Comparison of ENCODE assay signal across 8 cellular contexts in the genomic region with DNA sequence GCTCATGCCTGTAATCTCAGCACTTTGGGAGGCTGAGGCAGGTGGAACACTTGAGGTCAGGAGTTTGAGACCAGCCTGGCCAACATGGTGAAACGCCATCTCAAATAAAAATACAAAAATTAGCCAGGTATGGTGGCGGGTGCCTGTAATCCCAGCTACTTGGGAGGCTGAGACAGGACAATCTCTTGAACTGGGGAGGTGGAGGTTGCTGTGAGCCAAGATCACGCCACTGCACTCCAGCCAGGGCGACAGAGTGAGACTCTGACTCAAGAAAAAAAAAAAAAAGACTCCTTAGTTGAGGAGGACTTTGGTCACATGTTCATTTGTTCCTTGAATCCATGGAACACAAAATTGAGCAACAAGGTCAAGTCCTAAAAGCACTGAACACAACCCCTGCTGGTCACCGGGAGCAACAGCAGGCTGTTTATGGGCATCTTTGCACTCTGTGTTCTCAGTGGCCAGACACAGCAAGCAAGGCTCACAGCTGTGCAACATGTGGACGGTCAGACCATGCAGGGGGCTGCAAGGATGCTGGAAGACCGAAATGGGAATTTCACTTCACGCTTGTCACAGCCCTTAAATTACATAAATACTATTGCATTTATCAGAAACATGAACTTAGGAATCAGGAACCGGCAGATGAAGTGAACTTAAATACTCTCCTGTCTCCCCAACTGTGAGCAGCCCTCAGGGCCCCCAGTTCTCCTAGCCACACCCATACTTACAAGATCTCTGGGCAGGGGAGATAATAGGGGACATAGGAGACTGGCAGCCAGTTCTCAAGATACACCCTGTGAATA. TPM values are rescaled to one million over a fixed set of nuclear protein-coding genes. Genes with fewer than 3 reads are reported as not detected.
DNase-seq lines count a peak whose midpoint lies in the region; ATAC-seq and TF ChIP-seq lines count a peak whose summit lies in the region.

No MANE protein-coding gene starts in this region.

- H3K27ac ChIP-seq in OCI-LY7 (ENCODE audit: low read depth, low read length, poor library complexity, severe bottlenecking): no peak overlapping the region
- peak overlapping the region in 3 of 4 donors; percentile 51 to 63 (median 53) for H3K27ac ChIP-seq in sigmoid colon

- peaks cover 3% of the 10 kb centered on the region for H3K36me3 Mint-ChIP-seq in activated naive CD8-positive, alpha-beta T cell treated with anti-CD3 and anti-CD28 coated beads, Interleukin-2, amount 10 ng/mL, durations not matched to agents 7 days and 5 days
- H3K36me3 Mint-ChIP-seq in T-helper 2 cell treated with Interferon-gamma antibody and Interleukin-4, amounts not matched to agents 5 μg/mL and 100 μg/mL, for 36 hours (ENCODE audit: low read depth): no peaks in the 10 kb centered on the region

- H3K9me2 ChIP-seq in OCI-LY7 (ENCODE audit: insufficient read depth, low read length): no peaks in the 10 kb centered on the region

- no peaks in the 10 kb centered on the region for H3K9me3 ChIP-seq in OCI-LY7 (ENCODE audit: low read length)
- no peaks in the 10 kb centered on the region for H3K9me3 ChIP-seq in sigmoid colon

- no peak for TF ChIP-seq POLR2A in sigmoid colon (IDR thresholded peaks at IDR 0.05)

- H3K79me2 ChIP-seq in OCI-LY7 (ENCODE audit: insufficient read depth, low read depth, low read length): no peaks in the 10 kb centered on the region

- TF ChIP-seq CTCF in OCI-LY7 (conservative IDR thresholded peaks at IDR 0.05; ENCODE audit: low read length) (peak; percentile 78), sigmoid colon (IDR thresholded peaks at IDR 0.05) (peak; percentile 52 to 73 (median 56))

- no peak overlapping the region for H2AFZ ChIP-seq in OCI-LY7 (ENCODE audit: low read length)

- H4K20me1 ChIP-seq in OCI-LY7 (ENCODE audit: insufficient read depth, low read length): no peaks in the 10 kb centered on the region

- no peak for TF ChIP-seq EP300 in sigmoid colon (IDR thresholded peaks at IDR 0.05)

- CTCF ChIA-PET in HEK293T (lab: Yijun Ruan, JAX): interaction anchor here (0.6 to 0.7 kb wide), 2 partner anchors 214 to 493 kb away, joined by 3 to 4 read pairs; no protein-coding TSS in a partner anchor
- CTCF ChIA-PET in OCI-LY7 (lab: Charles Lee; ENCODE audit: unreplicated experiment): no interaction called here

- H3K4me3 Mint-ChIP-seq in activated naive CD8-positive, alpha-beta T cell treated with anti-CD3 and anti-CD28 coated beads, Interleukin-2, amount 10 ng/mL, durations not matched to agents 7 days and 5 days: no peak overlapping the region
- H3K4me3 Mint-ChIP-seq in T-helper 2 cell treated with Interferon-gamma antibody and Interleukin-4, amounts not matched to agents 5 μg/mL and 100 μg/mL, for 36 hours: no peak overlapping the region

- POLR2A ChIA-PET in HEK293T (lab: Yijun Ruan, JAX): no interaction called here
- POLR2A ChIA-PET in OCI-LY7 (lab: Charles Lee): no interaction called here
- POLR2A ChIA-PET in activated naive CD8-positive, alpha-beta T cell treated with anti-CD3 and anti-CD28 coated beads, Interleukin-2, amount 10 ng/mL, durations not matched to agents 7 days and 5 days (lab: Charles Lee): interaction anchor here (0.8 kb wide), 1 partner anchor 14 kb away, joined by 3 read pairs; no protein-coding TSS in a partner anchor

- 42 to 63% methylated on average over 9 of the region's 9 CpGs for WGBS in sigmoid colon, 2 donors

- peak; percentile 77 for DNase-seq in D341Med (ENCODE audit: low spot score)
- DNase-seq in HEK293T (ENCODE audit: extremely low spot score): peak; percentile 79
- DNase-seq in OCI-LY7 (ENCODE audit: low spot score): peak; percentile 68
- DNase-seq in activated naive CD8-positive, alpha-beta T cell treated with anti-CD3 and anti-CD28 coated beads, Interleukin-2, amount 10 ng/mL, durations not matched to agents 7 days and 5 days: no peak
- DNase-seq in left ventricle myocardium superior: peak; percentile 75
- peak; percentile 91 for DNase-seq in sigmoid colon
- DNase-seq in T-helper 2 cell treated with Interferon-gamma antibody and Interleukin-4, amounts not matched to agents 5 μg/mL and 100 μg/mL, for 36 hours (ENCODE audit: low spot score): no peak

- H3K36me3 ChIP-seq in OCI-LY7 (ENCODE audit: insufficient read depth, low read length) (no peaks in the 10 kb centered on the region), sigmoid colon (peaks cover 0 to 6% (median 0%) of the 10 kb centered on the region in 4 donors)

- peaks cover 10% of the 10 kb centered on the region for H3K4me1 ChIP-seq in OCI-LY7 (ENCODE audit: insufficient read depth, low read length, poor library complexity, severe bottlenecking)
- peaks cover 0 to 34% (median 24%) of the 10 kb centered on the region in 4 donors for H3K4me1 ChIP-seq in sigmoid colon

- intact Hi-C loops in OCI-LY7 (cut with micrococcal nuclease; ENCODE audit: unreplicated experiment) (no loop called here), left ventricle myocardium superior (cut with micrococcal nuclease) (no loop called here), sigmoid colon (cut with DNase I) (no loop called here)

- peaks cover 2% of the 10 kb centered on the region for H3K4me1 Mint-ChIP-seq in activated naive CD8-positive, alpha-beta T cell treated with anti-CD3 and anti-CD28 coated beads, Interleukin-2, amount 10 ng/mL, durations not matched to agents 7 days and 5 days
- peaks cover 4% of the 10 kb centered on the region for H3K4me1 Mint-ChIP-seq in T-helper 2 cell treated with Interferon-gamma antibody and Interleukin-4, amounts not matched to agents 5 μg/mL and 100 μg/mL, for 36 hours (ENCODE audit: low read depth)

- no TSS peak for BruUV-seq in OCI-LY7 (replicated peaks; lab: Mats Ljungman, UMichigan)

- peaks cover 9% of the 10 kb centered on the region for H3K27me3 Mint-ChIP-seq in activated naive CD8-positive, alpha-beta T cell treated with anti-CD3 and anti-CD28 coated beads, Interleukin-2, amount 10 ng/mL, durations not matched to agents 7 days and 5 days
- H3K27me3 Mint-ChIP-seq in T-helper 2 cell treated with Interferon-gamma antibody and Interleukin-4, amounts not matched to agents 5 μg/mL and 100 μg/mL, for 36 hours (ENCODE audit: low read depth): peaks cover 13% of the 10 kb centered on the region

- no peaks in the 10 kb centered on the region for H3K9me3 Mint-ChIP-seq in activated naive CD8-positive, alpha-beta T cell treated with anti-CD3 and anti-CD28 coated beads, Interleukin-2, amount 10 ng/mL, durations not matched to agents 7 days and 5 days
- H3K9me3 Mint-ChIP-seq in T-helper 2 cell treated with Interferon-gamma antibody and Interleukin-4, amounts not matched to agents 5 μg/mL and 100 μg/mL, for 36 hours: no peaks in the 10 kb centered on the region

- no peaks in the 10 kb centered on the region for H3K27me3 ChIP-seq in sigmoid colon

- no peak overlapping the region for H3K27ac Mint-ChIP-seq in activated naive CD8-positive, alpha-beta T cell treated with anti-CD3 and anti-CD28 coated beads, Interleukin-2, amount 10 ng/mL, durations not matched to agents 7 days and 5 days
- no peak overlapping the region for H3K27ac Mint-ChIP-seq in T-helper 2 cell treated with Interferon-gamma antibody and Interleukin-4, amounts not matched to agents 5 μg/mL and 100 μg/mL, for 36 hours

- peak; percentile 68 for ATAC-seq in activated naive CD8-positive, alpha-beta T cell treated with anti-CD3 and anti-CD28 coated beads, Interleukin-2, amount 10 ng/mL, durations not matched to agents 7 days and 5 days (ENCODE audit: low read depth)
- ATAC-seq in left ventricle myocardium superior (peak; percentile 70), GM21423 (IDR thresholded peaks at IDR 0.05; ENCODE audit: unreplicated experiment) (no peak)

- H3K4me3 ChIP-seq in OCI-LY7 (ENCODE audit: low read depth, low read length, poor library complexity, severe bottlenecking) (no peak overlapping the region), sigmoid colon (no peak overlapping the region)

- no peak overlapping the region for H3K4me2 ChIP-seq in OCI-LY7 (ENCODE audit: low read length)

TF ChIP-seq in HEK293T, 16 proteins besides CTCF, POLR2A, EP300 and RAD21:
- TF ChIP-seq ZNF384 (IDR thresholded peaks at IDR 0.05) (0 out of 2 replicates have a peak, but pooled peaks have one; percentile 36), NFRKB (IDR thresholded peaks at IDR 0.05) (no peak)

RNA-seq across cellular contexts. Expression of a gene that starts 2.8 kb away (rescaled TPM):
- total RNA-seq in OCI-LY7 (2014; rRNA removed; shearing (Covaris generic)): 2.1 and 2.6 TPM in 2 replicates
- total RNA-seq in OCI-LY7 (2022) (3.9 and 5.9 TPM in 2 replicates), left ventricle myocardium superior (6.2 TPM), sigmoid colon (10 to 100 TPM in 3 of 4 donors, 1 to 10 TPM in 1; 8.9 to 31.1 (median 19.2) TPM)
- 1 to 10 TPM; 4.0 to 4.5 TPM for total RNA-seq in activated naive CD8-positive, alpha-beta T cell treated with anti-CD3 and anti-CD28 coated beads, Interleukin-2, amount 10 ng/mL, durations not matched to agents 7 days and 5 days
- 1 to 10 TPM; 4.2 to 9.9 (median 5.4) TPM for polyA plus RNA-seq in sigmoid colon

RNA-seq across cellular contexts. Expression of a gene that starts 39.9 kb away (rescaled TPM):
- total RNA-seq in OCI-LY7 (2014; rRNA removed; shearing (Covaris generic)): 22.0 and 28.2 TPM in 2 replicates
- total RNA-seq in OCI-LY7 (2022) (23.8 and 28.6 TPM in 2 replicates), left ventricle myocardium superior (33.1 TPM), sigmoid colon (10 to 100 TPM; 35.2 to 52.7 (median 39.6) TPM)
- 100 to 1,000 TPM; 130 to 134 TPM for total RNA-seq in activated naive CD8-positive, alpha-beta T cell treated with anti-CD3 and anti-CD28 coated beads, Interleukin-2, amount 10 ng/mL, durations not matched to agents 7 days and 5 days
- polyA plus RNA-seq in sigmoid colon: 10 to 100 TPM; 27.6 to 49.7 (median 32.1) TPM

RNA-seq across cellular contexts. Expression of a gene that starts 48.1 kb away (rescaled TPM):
- total RNA-seq in OCI-LY7 (2014; rRNA removed; shearing (Covaris generic)): not detected in 2 replicates
- total RNA-seq in OCI-LY7 (2022): not detected in 2 replicates
- not detected for total RNA-seq in activated naive CD8-positive, alpha-beta T cell treated with anti-CD3 and anti-CD28 coated beads, Interleukin-2, amount 10 ng/mL, durations not matched to agents 7 days and 5 days
- total RNA-seq in left ventricle myocardium superior: not detected
- not detected for total RNA-seq in sigmoid colon
- not detected for polyA plus RNA-seq in sigmoid colon

Comparison
In these comparisons a context has a peak if more than half of its experiments do, and no peak if none do; other contexts are left out.
1. DNase-seq: peak in D341Med (single experiment), HEK293T (single experiment), OCI-LY7 (single experiment), left ventricle myocardium superior (single experiment) and sigmoid colon (single experiment); none in activated naive CD8-positive, alpha-beta T cell treated with anti-CD3 and anti-CD28 coated beads, Interleukin-2, amount 10 ng/mL, durations not matched to agents 7 days and 5 days (single experiment) and T-helper 2 cell treated with Interferon-gamma antibody and Interleukin-4, amounts not matched to agents 5 μg/mL and 100 μg/mL, for 36 hours (single experiment).